1 cellular context compared by ENCODE assay signal in the genomic region with DNA sequence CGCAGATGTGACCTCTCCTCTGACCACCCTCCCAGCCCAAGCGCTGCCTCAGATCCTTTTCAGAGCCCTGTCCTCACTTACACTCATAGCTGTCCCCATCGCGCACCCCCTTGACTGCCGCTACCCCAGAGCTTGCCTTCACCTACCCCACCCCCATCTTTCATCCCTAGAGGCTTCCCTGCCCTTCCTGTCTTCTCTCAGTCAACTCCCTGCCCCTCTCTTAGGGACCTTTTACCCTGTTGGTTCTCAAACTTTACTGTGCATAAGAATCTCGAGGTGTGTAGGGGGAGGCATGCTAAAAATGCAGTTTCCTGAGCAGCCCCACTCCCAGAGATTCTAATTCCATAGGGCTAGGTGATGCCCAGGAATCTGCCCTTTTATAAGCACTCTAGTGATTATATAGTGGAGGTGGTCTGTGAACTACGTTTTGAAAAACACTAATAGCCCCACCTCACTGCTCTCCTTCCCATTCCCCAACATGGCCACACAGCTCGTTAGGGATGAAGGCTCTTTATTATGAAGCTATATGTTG.
TF ChIP-seq lines count a peak whose summit lies in the region.

No MANE protein-coding gene starts in this region.

TF ChIP-seq in HepG2, 621 proteins besides CTCF, POLR2A, EP300 and RAD21 (continued from another document):
- TF ChIP-seq, protein P1, sequence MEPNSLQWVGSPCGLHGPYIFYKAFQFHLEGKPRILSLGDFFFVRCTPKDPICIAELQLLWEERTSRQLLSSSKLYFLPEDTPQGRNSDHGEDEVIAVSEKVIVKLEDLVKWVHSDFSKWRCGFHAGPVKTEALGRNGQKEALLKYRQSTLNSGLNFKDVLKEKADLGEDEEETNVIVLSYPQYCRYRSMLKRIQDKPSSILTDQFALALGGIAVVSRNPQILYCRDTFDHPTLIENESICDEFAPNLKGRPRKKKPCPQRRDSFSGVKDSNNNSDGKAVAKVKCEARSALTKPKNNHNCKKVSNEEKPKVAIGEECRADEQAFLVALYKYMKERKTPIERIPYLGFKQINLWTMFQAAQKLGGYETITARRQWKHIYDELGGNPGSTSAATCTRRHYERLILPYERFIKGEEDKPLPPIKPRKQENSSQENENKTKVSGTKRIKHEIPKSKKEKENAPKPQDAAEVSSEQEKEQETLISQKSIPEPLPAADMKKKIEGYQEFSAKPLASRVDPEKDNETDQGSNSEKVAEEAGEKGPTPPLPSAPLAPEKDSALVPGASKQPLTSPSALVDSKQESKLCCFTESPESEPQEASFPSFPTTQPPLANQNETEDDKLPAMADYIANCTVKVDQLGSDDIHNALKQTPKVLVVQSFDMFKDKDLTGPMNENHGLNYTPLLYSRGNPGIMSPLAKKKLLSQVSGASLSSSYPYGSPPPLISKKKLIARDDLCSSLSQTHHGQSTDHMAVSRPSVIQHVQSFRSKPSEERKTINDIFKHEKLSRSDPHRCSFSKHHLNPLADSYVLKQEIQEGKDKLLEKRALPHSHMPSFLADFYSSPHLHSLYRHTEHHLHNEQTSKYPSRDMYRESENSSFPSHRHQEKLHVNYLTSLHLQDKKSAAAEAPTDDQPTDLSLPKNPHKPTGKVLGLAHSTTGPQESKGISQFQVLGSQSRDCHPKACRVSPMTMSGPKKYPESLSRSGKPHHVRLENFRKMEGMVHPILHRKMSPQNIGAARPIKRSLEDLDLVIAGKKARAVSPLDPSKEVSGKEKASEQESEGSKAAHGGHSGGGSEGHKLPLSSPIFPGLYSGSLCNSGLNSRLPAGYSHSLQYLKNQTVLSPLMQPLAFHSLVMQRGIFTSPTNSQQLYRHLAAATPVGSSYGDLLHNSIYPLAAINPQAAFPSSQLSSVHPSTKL (CRISPR knock-in tag; IDR thresholded peaks at IDR 0.05) = no peak
- 0 out of 2 replicates have a peak, but pooled peaks have one; percentile 2 for TF ChIP-seq ZSCAN30 (CRISPR knock-in tag; IDR thresholded peaks at IDR 0.05)
- 0 out of 2 replicates have a peak, but pooled peaks have one; percentile 21 for TF ChIP-seq ZBTB21 (CRISPR knock-in tag; IDR thresholded peaks at IDR 0.05)
- TF ChIP-seq ZNF674 (CRISPR knock-in tag; IDR thresholded peaks at IDR 0.05; ENCODE audit: low read depth) = 0 out of 2 replicates have a peak, but pooled peaks have one; percentile 62
- TF ChIP-seq ZNF446 (CRISPR knock-in tag; IDR thresholded peaks at IDR 0.05) = no peak
- TF ChIP-seq, protein P2, sequence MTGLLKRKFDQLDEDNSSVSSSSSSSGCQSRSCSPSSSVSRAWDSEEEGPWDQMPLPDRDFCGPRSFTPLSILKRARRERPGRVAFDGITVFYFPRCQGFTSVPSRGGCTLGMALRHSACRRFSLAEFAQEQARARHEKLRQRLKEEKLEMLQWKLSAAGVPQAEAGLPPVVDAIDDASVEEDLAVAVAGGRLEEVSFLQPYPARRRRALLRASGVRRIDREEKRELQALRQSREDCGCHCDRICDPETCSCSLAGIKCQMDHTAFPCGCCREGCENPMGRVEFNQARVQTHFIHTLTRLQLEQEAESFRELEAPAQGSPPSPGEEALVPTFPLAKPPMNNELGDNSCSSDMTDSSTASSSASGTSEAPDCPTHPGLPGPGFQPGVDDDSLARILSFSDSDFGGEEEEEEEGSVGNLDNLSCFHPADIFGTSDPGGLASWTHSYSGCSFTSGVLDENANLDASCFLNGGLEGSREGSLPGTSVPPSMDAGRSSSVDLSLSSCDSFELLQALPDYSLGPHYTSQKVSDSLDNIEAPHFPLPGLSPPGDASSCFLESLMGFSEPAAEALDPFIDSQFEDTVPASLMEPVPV (CRISPR knock-in tag; IDR thresholded peaks at IDR 0.05) = 0 out of 2 replicates have a peak, but pooled peaks have one; percentile 18
- TF ChIP-seq FLYWCH1 (CRISPR knock-in tag; IDR thresholded peaks at IDR 0.05) = 0 out of 2 replicates have a peak, but pooled peaks have one; percentile 0
- 0 out of 2 replicates have a peak, but pooled peaks have one; percentile 9 for TF ChIP-seq TOPORS (CRISPR knock-in tag; IDR thresholded peaks at IDR 0.05)
- TF ChIP-seq ZC3H13 (CRISPR knock-in tag; IDR thresholded peaks at IDR 0.05) = no peak
- 0 out of 2 replicates have a peak, but pooled peaks have one; percentile 43 for TF ChIP-seq ZNF615 (CRISPR knock-in tag; IDR thresholded peaks at IDR 0.05; ENCODE audit: borderline replicate concordance)
- TF ChIP-seq, protein P3, sequence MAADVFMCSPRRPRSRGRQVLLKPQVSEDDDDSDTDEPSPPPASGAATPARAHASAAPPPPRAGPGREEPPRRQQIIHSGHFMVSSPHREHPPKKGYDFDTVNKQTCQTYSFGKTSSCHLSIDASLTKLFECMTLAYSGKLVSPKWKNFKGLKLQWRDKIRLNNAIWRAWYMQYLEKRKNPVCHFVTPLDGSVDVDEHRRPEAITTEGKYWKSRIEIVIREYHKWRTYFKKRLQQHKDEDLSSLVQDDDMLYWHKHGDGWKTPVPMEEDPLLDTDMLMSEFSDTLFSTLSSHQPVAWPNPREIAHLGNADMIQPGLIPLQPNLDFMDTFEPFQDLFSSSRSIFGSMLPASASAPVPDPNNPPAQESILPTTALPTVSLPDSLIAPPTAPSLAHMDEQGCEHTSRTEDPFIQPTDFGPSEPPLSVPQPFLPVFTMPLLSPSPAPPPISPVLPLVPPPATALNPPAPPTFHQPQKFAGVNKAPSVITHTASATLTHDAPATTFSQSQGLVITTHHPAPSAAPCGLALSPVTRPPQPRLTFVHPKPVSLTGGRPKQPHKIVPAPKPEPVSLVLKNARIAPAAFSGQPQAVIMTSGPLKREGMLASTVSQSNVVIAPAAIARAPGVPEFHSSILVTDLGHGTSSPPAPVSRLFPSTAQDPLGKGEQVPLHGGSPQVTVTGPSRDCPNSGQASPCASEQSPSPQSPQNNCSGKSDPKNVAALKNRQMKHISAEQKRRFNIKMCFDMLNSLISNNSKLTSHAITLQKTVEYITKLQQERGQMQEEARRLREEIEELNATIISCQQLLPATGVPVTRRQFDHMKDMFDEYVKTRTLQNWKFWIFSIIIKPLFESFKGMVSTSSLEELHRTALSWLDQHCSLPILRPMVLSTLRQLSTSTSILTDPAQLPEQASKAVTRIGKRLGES (CRISPR knock-in tag; IDR thresholded peaks at IDR 0.05; ENCODE audit: borderline replicate concordance) = no peak
- TF ChIP-seq ZNF354B (CRISPR knock-in tag; IDR thresholded peaks at IDR 0.05) = peak; percentile 82; the same call in 1 of the 2 replicates
- TF ChIP-seq KLF13 (CRISPR knock-in tag; IDR thresholded peaks at IDR 0.05) = peak; percentile 51; the same call in 1 of the 2 replicates
- TF ChIP-seq MIER3 (CRISPR knock-in tag; IDR thresholded peaks at IDR 0.05; ENCODE audit: borderline replicate concordance) = no peak
TF ChIP-seq in HepG2: peak in this region for 25.
